Comparison of ENCODE assay signal across 10 cellular contexts in the genomic region with DNA sequence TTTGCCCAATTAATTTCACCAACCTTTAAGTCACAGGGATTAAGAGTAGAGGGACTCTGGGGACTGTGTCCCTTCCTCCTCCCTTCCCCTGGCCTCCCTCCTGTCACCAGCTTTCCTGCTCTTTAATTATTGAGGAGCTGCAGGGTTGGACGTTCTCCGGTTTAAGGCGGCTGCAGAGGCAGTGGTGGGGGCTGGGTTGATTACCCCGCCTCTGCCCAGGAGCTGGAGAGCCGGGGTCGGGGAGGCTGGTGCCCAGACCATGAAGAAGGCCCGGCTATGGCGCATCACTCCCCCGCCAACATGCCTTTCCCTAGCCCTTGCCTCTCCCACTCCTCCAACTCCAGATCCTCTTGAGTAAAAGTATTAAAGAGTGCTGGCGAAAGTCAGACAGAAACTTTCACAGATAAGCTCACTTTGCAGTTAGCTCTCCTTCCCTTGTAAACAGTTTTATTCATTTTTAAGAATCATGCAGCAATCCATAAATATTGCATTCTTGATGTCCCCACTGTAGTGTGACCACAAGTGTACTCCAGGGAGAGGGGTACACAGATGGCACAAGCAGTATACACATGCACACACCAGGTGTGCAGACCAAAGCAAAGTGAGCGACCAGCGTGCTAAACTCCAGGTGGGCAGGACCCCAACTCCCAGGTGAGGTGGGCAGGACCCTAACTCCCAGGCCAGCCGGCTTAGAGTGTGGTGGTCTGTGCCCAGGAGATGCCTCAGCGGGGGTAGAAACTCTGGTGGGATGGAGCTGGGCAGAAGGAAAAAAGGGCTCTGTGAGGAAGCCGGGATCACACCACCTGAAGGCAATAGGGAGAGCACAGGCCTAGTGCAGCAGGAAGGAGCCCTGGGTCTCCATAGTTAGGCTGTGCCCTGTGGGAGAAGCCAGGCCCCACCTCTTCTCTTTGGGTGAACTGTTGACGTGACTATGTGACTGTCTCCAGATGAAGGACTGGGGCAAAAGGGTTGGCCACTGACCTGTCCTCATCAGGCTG. TPM values are rescaled to one million over a fixed set of nuclear protein-coding genes. Genes with fewer than 3 reads are reported as not detected.
DNase-seq lines count a peak whose midpoint lies in the region; ATAC-seq and TF ChIP-seq lines count a peak whose summit lies in the region.
"Had no signal": no experiment of that assay in that cellular context is flagged by ENCODE, and none has a peak within 500 bp of the region (broad histone marks: within the 10 kb centered on the region; RNA-seq: fewer than 3 reads in every experiment).

No MANE protein-coding gene starts in this region.

- H2AFZ ChIP-seq in OCI-LY7 (ENCODE audit: low read length): peak overlapping the region; percentile 53; the same call in 1 of the 2 replicates

- no peaks in the 10 kb centered on the region for H3K36me3 ChIP-seq in OCI-LY7 (ENCODE audit: insufficient read depth, low read length)
- no peaks in the 10 kb centered on the region for H3K36me3 ChIP-seq in endocrine pancreas (ENCODE audit: control insufficient read depth, insufficient read depth, low read length)
- H3K36me3 ChIP-seq: right lobe of liver had no signal

- H3K79me2 ChIP-seq in OCI-LY7 (ENCODE audit: insufficient read depth, low read depth, low read length): no peaks in the 10 kb centered on the region

- no peaks in the 10 kb centered on the region for H3K9me3 Mint-ChIP-seq in activated CD4-positive, alpha-beta T cell treated with anti-CD3 and anti-CD28 coated beads for 36 hours (ENCODE audit: low read depth)

- H3K27me3 Mint-ChIP-seq in activated CD4-positive, alpha-beta T cell treated with anti-CD3 and anti-CD28 coated beads for 36 hours: peaks cover 9% of the 10 kb centered on the region

- H3K4me3 Mint-ChIP-seq in activated CD4-positive, alpha-beta T cell treated with anti-CD3 and anti-CD28 coated beads for 36 hours: peak overlapping the region; percentile 5

- H3K9ac ChIP-seq in endocrine pancreas (ENCODE audit: control insufficient read depth, insufficient read depth, low read length): peak overlapping the region; percentile 15

- CTCF ChIA-PET in activated CD4-positive, alpha-beta T cell treated with anti-CD3 and anti-CD28 coated beads for 36 hours (lab: Charles Lee): interaction anchor here (0.6 to 7.0 kb wide), 7 partner anchors 10 to 239 kb away, joined by 3 to 29 read pairs (median 3); no protein-coding TSS in a partner anchor
- CTCF ChIA-PET in OCI-LY7 (lab: Charles Lee; ENCODE audit: unreplicated experiment): interaction anchor here (1.0 kb wide), 1 partner anchor 20 kb away, joined by 4 read pairs; no protein-coding TSS in a partner anchor

- intact Hi-C loops in activated CD4-positive, alpha-beta T cell treated with anti-CD3 and anti-CD28 coated beads for 36 hours (cut with DNase I, micrococcal nuclease): loop anchor here in 1 of 2 experiments (5.0 kb wide), 1 partner anchor 35 kb away; no protein-coding TSS in a partner anchor
- intact Hi-C loops in OCI-LY7 (cut with micrococcal nuclease; ENCODE audit: unreplicated experiment): no loop called here
- intact Hi-C loops in sciatic nerve (cut with DNase I): no loop called here

- no TSS peak for BruUV-seq in OCI-LY7 (replicated peaks; lab: Mats Ljungman, UMichigan)

- peak overlapping the region; percentile 46 for H3K27ac ChIP-seq in OCI-LY7 (ENCODE audit: low read depth, low read length, poor library complexity, severe bottlenecking)
- H3K27ac ChIP-seq: right lobe of liver had no signal

- H3K27ac Mint-ChIP-seq in activated CD4-positive, alpha-beta T cell treated with anti-CD3 and anti-CD28 coated beads for 36 hours: peak overlapping the region; percentile 34

- no peak for ATAC-seq in activated CD4-positive, alpha-beta T cell treated with anti-CD3 and anti-CD28 coated beads for 36 hours
- ATAC-seq in sciatic nerve (no peak), HG03025 (IDR thresholded peaks at IDR 0.05; ENCODE audit: low FRiP score, unreplicated experiment) (no peak), HG03520 (IDR thresholded peaks at IDR 0.05; ENCODE audit: unreplicated experiment) (no peak), GM19351 (IDR thresholded peaks at IDR 0.05; ENCODE audit: unreplicated experiment) (no peak)

- no peaks in the 10 kb centered on the region for H4K20me1 ChIP-seq in OCI-LY7 (ENCODE audit: insufficient read depth, low read length)

- no peaks in the 10 kb centered on the region for H3K36me3 Mint-ChIP-seq in activated CD4-positive, alpha-beta T cell treated with anti-CD3 and anti-CD28 coated beads for 36 hours (ENCODE audit: low read depth)

- H3K9me3 ChIP-seq in OCI-LY7 (ENCODE audit: low read length): no peaks in the 10 kb centered on the region
- no peaks in the 10 kb centered on the region for H3K9me3 ChIP-seq in endocrine pancreas (ENCODE audit: control insufficient read depth, low read length)
- H3K9me3 ChIP-seq: right lobe of liver had no signal

- H3K4me1 ChIP-seq in OCI-LY7 (ENCODE audit: insufficient read depth, low read length, poor library complexity, severe bottlenecking): peaks cover 66% of the 10 kb centered on the region
- H3K4me1 ChIP-seq in endocrine pancreas (ENCODE audit: control insufficient read depth, insufficient read depth, low read length): no peaks in the 10 kb centered on the region

- POLR2A ChIA-PET in activated CD4-positive, alpha-beta T cell treated with anti-CD3 and anti-CD28 coated beads for 36 hours (lab: Charles Lee): interaction anchor here (1.0 kb wide), 1 partner anchor 49 kb away, joined by 7 read pairs; no protein-coding TSS in a partner anchor
- POLR2A ChIA-PET in OCI-LY7 (lab: Charles Lee): interaction anchor here (0.6 to 1.2 kb wide), 5 partner anchors 9 to 144 kb away, joined by 3 to 8 read pairs (median 4); no protein-coding TSS in a partner anchor

- H3K27me3 ChIP-seq in endocrine pancreas (ENCODE audit: control insufficient read depth, insufficient read depth, low read length): no peaks in the 10 kb centered on the region

- no peaks in the 10 kb centered on the region for H3K9me2 ChIP-seq in OCI-LY7 (ENCODE audit: insufficient read depth, low read length)

- H3K4me3 ChIP-seq in OCI-LY7 (ENCODE audit: low read depth, low read length, poor library complexity, severe bottlenecking): no peak overlapping the region
- no peak overlapping the region for H3K4me3 ChIP-seq in endocrine pancreas (ENCODE audit: control insufficient read depth, insufficient read depth, low read length)

- DNase-seq in activated CD4-positive, alpha-beta T cell treated with anti-CD3 and anti-CD28 coated beads for 36 hours: no peak
- no peak for DNase-seq in activated CD4-positive, alpha-beta T cell treated with anti-CD3 and anti-CD28 coated beads, Interleukin-2, amount 50 U/mL, for 1 hour
- DNase-seq in OCI-LY7 (ENCODE audit: low spot score) (no peak), sciatic nerve (ENCODE audit: low spot score) (peak; percentile 56)
- DNase-seq: SHP77 had no signal

- peaks cover 53% of the 10 kb centered on the region for H3K4me1 Mint-ChIP-seq in activated CD4-positive, alpha-beta T cell treated with anti-CD3 and anti-CD28 coated beads for 36 hours

- peak overlapping the region; percentile 33 for H3K4me2 ChIP-seq in OCI-LY7 (ENCODE audit: low read length)

- no peak for TF ChIP-seq CTCF in OCI-LY7 (conservative IDR thresholded peaks at IDR 0.05; ENCODE audit: low read length)

RNA-seq across cellular contexts. Expression of gene FOXJ1, which starts 1.3 kb away (rescaled TPM):
- total RNA-seq in activated CD4-positive, alpha-beta T cell treated with anti-CD3 and anti-CD28 coated beads for 36 hours: under 1 TPM; 0.47 to 0.53 TPM
- total RNA-seq in OCI-LY7 (2014; rRNA removed; shearing (Covaris generic)): not detected in 2 replicates
- not detected in 2 replicates for total RNA-seq in OCI-LY7 (2022)
- 0.40 TPM for total RNA-seq in sciatic nerve

RNA-seq across cellular contexts. Expression of gene EXOC7, which starts 38.8 kb away (rescaled TPM):
- total RNA-seq in activated CD4-positive, alpha-beta T cell treated with anti-CD3 and anti-CD28 coated beads for 36 hours: 10 to 100 TPM; 73.0 to 77.0 TPM
- 118 and 122 TPM in 2 replicates for total RNA-seq in OCI-LY7 (2014; rRNA removed; shearing (Covaris generic))
- total RNA-seq in OCI-LY7 (2022): 173 and 175 TPM in 2 replicates
- total RNA-seq in sciatic nerve: 125 TPM
